In genomic region chr1:40049745-40050144, GRCh38 we compare ENCODE assay signal across 9 cellular contexts. TPM values are rescaled to one million over a fixed set of nuclear protein-coding genes. Genes with fewer than 3 reads are reported as not detected.
DNase-seq lines count a peak whose midpoint lies in the region; ATAC-seq and TF ChIP-seq lines count a peak whose summit lies in the region.
"Had no signal": no experiment of that assay in that cellular context is flagged by ENCODE, and none has a peak within 500 bp of the region (broad histone marks: within the 10 kb centered on the region; RNA-seq: fewer than 3 reads in every experiment).

No MANE protein-coding gene starts in this region.

- no peaks in the 10 kb centered on the region for H3F3A ChIP-seq in neural progenitor cell (ENCODE audit: low read depth)

- H3K79me2 ChIP-seq in Karpas-422 (ENCODE audit: low read length) (peaks cover 93% of the 10 kb centered on the region), neural progenitor cell (ENCODE audit: low read depth) (peaks cover 97% of the 10 kb centered on the region)

- peak overlapping the region; percentile 67 to 93 (median 90) for H3K27ac Mint-ChIP-seq in CD4-positive, CD25-positive, alpha-beta regulatory T cell
- peak overlapping the region; percentile 69 to 77 for H3K27ac Mint-ChIP-seq in natural killer cell treated with Interleukin-12 subunit alpha and Interleukin-12 subunit beta and Interleukin-15 and Interleukin-18, amount 100 ng/mL, for 72 hours
- no peak overlapping the region for H3K27ac Mint-ChIP-seq in neural progenitor cell

- no peaks in the 10 kb centered on the region for H3K9me3 Mint-ChIP-seq in CD4-positive, CD25-positive, alpha-beta regulatory T cell
- H3K9me3 Mint-ChIP-seq in natural killer cell treated with Interleukin-12 subunit alpha and Interleukin-12 subunit beta and Interleukin-15 and Interleukin-18, amount 100 ng/mL, for 72 hours = no peaks in the 10 kb centered on the region
- no peaks in the 10 kb centered on the region for H3K9me3 Mint-ChIP-seq in neural progenitor cell

- peak overlapping the region; percentile 35 for H3K4me3 ChIP-seq in CD4-positive, CD25-positive, alpha-beta regulatory T cell (ENCODE audit: low read depth, low read length)
- H3K4me3 ChIP-seq in Karpas-422 (ENCODE audit: low read length) (no peak overlapping the region), choroid plexus epithelial cell (ENCODE audit: low read depth, low read length) (no peak overlapping the region), neural progenitor cell (no peak overlapping the region)

- no peak overlapping the region for H3K4me2 ChIP-seq in Karpas-422 (ENCODE audit: low read depth, low read length, poor library complexity, severe bottlenecking)
- H3K4me2 ChIP-seq in neural progenitor cell = no peak overlapping the region

- DNase-seq in CD4-positive, CD25-positive, alpha-beta regulatory T cell = no peak
- DNase-seq in Karpas-422 = no peak
- DNase-seq in choroid plexus epithelial cell (ENCODE audit: low read depth) = peak; percentile 57
- DNase-seq in natural killer cell treated with Interleukin-12 subunit alpha and Interleukin-12 subunit beta and Interleukin-15 and Interleukin-18, amount 100 ng/mL, for 72 hours (ENCODE audit: low spot score) = no peak
- DNase-seq in neural progenitor cell (ENCODE audit: low spot score) = no peak
- DNase-seq in UCSD-AML1 (lab: John Stamatoyannopoulos, UW; ENCODE audit: unreplicated experiment) = no peak
- DNase-seq: NCI-H345 had no signal

- no peaks in the 10 kb centered on the region for H3K27me3 ChIP-seq in CD4-positive, CD25-positive, alpha-beta regulatory T cell (ENCODE audit: control insufficient read depth, insufficient read depth, low read length)
- H3K27me3 ChIP-seq in Karpas-422 (ENCODE audit: low read length) (no peaks in the 10 kb centered on the region), neural progenitor cell (no peaks in the 10 kb centered on the region)

- H4K20me1 ChIP-seq in Karpas-422 (ENCODE audit: insufficient read depth, low read depth, low read length) = 0 out of 2 replicates have a peak, but pooled peaks cover 4% of the 10 kb centered on the region
- H4K20me1 ChIP-seq in neural progenitor cell (ENCODE audit: low read depth) = peaks cover 50% of the 10 kb centered on the region

- H3K9me2 ChIP-seq in Karpas-422 (replicated peaks; ENCODE audit: insufficient read depth, low read length) = no peaks in the 10 kb centered on the region

- H3K27me3 Mint-ChIP-seq in CD4-positive, CD25-positive, alpha-beta regulatory T cell = no peaks in the 10 kb centered on the region
- H3K27me3 Mint-ChIP-seq in natural killer cell treated with Interleukin-12 subunit alpha and Interleukin-12 subunit beta and Interleukin-15 and Interleukin-18, amount 100 ng/mL, for 72 hours = no peaks in the 10 kb centered on the region
- H3K27me3 Mint-ChIP-seq in neural progenitor cell (ENCODE audit: insufficient read depth, low read depth) = peaks cover 2% of the 10 kb centered on the region

- peaks cover 44% of the 10 kb centered on the region for H3K36me3 Mint-ChIP-seq in CD4-positive, CD25-positive, alpha-beta regulatory T cell
- peaks cover 18% of the 10 kb centered on the region for H3K36me3 Mint-ChIP-seq in natural killer cell treated with Interleukin-12 subunit alpha and Interleukin-12 subunit beta and Interleukin-15 and Interleukin-18, amount 100 ng/mL, for 72 hours
- peaks cover 5% of the 10 kb centered on the region for H3K36me3 Mint-ChIP-seq in neural progenitor cell

- peak overlapping the region; percentile 59 for H3K27ac ChIP-seq in CD4-positive, CD25-positive, alpha-beta regulatory T cell (ENCODE audit: insufficient read depth, low read length, poor library complexity, severe bottlenecking)
- H3K27ac ChIP-seq in Karpas-422 (ENCODE audit: low read length) (peak overlapping the region; percentile 27; the same call in 1 of the 2 replicates), neural progenitor cell (no peak overlapping the region)

- H3K4me1 Mint-ChIP-seq in CD4-positive, CD25-positive, alpha-beta regulatory T cell = peaks cover 17 to 96% (median 68%) of the 10 kb centered on the region in 4 donors
- H3K4me1 Mint-ChIP-seq in natural killer cell treated with Interleukin-12 subunit alpha and Interleukin-12 subunit beta and Interleukin-15 and Interleukin-18, amount 100 ng/mL, for 72 hours (ENCODE audit: low read depth in 2 of 2) = peaks cover 61 to 72% of the 10 kb centered on the region in 2 donors
- peaks cover 5% of the 10 kb centered on the region for H3K4me1 Mint-ChIP-seq in neural progenitor cell

- no peak for ATAC-seq in CD4-positive, CD25-positive, alpha-beta regulatory T cell (ENCODE audit: low read depth in 2 of 2)
- ATAC-seq in natural killer cell treated with Interleukin-12 subunit alpha and Interleukin-12 subunit beta and Interleukin-15 and Interleukin-18, amount 100 ng/mL, for 72 hours = peak in 1 of 2 donors; percentile 51
- ATAC-seq in HG02885 (IDR thresholded peaks at IDR 0.05; ENCODE audit: poor library complexity, unreplicated experiment) = no peak
- ATAC-seq in GM21723 (IDR thresholded peaks at IDR 0.05; ENCODE audit: unreplicated experiment) = no peak

- H3K4me1 ChIP-seq in CD4-positive, CD25-positive, alpha-beta regulatory T cell (ENCODE audit: control insufficient read depth, insufficient read depth, low read length, poor library complexity, severe bottlenecking) = peaks cover 90% of the 10 kb centered on the region
- peaks cover 30% of the 10 kb centered on the region for H3K4me1 ChIP-seq in Karpas-422 (ENCODE audit: low read length)
- H3K4me1 ChIP-seq in neural progenitor cell = no peaks in the 10 kb centered on the region

- no peaks in the 10 kb centered on the region for H3K9me3 ChIP-seq in CD4-positive, CD25-positive, alpha-beta regulatory T cell (ENCODE audit: control insufficient read depth in 2 of 2, low read length in 2 of 2)
- no peaks in the 10 kb centered on the region for H3K9me3 ChIP-seq in Karpas-422 (ENCODE audit: low read length)
- H3K9me3 ChIP-seq in neural progenitor cell (ENCODE audit: low read depth) = no peaks in the 10 kb centered on the region

- no peak for TF ChIP-seq CTCF in choroid plexus epithelial cell (conservative IDR thresholded peaks at IDR 0.05; ENCODE audit: low read depth, low read length)
- TF ChIP-seq CTCF in neural progenitor cell (IDR thresholded peaks at IDR 0.05) = no peak

- H3K36me3 ChIP-seq in CD4-positive, CD25-positive, alpha-beta regulatory T cell (ENCODE audit: control insufficient read depth, insufficient read depth, low read length) = peaks cover 47% of the 10 kb centered on the region
- H3K36me3 ChIP-seq in Karpas-422 (ENCODE audit: insufficient read depth, low read length) (peaks cover 25% of the 10 kb centered on the region; the same call in 1 of the 2 replicates), neural progenitor cell (no peaks in the 10 kb centered on the region)

- H2AFZ ChIP-seq in Karpas-422 (ENCODE audit: low read length) = no peak overlapping the region
- H2AFZ ChIP-seq in neural progenitor cell (replicated peaks) = no peak overlapping the region

- H3K9ac ChIP-seq in Karpas-422 (ENCODE audit: low read length) (no peak overlapping the region), neural progenitor cell (no peak overlapping the region)

- peak overlapping the region in 3 of 4 donors; percentile 47 to 73 (median 61) for H3K4me3 Mint-ChIP-seq in CD4-positive, CD25-positive, alpha-beta regulatory T cell
- peak overlapping the region; percentile 50 for H3K4me3 Mint-ChIP-seq in natural killer cell treated with Interleukin-12 subunit alpha and Interleukin-12 subunit beta and Interleukin-15 and Interleukin-18, amount 100 ng/mL, for 72 hours
- no peak overlapping the region for H3K4me3 Mint-ChIP-seq in neural progenitor cell

RNA-seq across cellular contexts. Expression of gene CAP1, which starts 9.2 kb away (rescaled TPM):
- total RNA-seq in CD4-positive, CD25-positive, alpha-beta regulatory T cell = 322 TPM
- 100 to 1,000 TPM; 608 to 806 (median 709) TPM for polyA plus RNA-seq in CD4-positive, CD25-positive, alpha-beta regulatory T cell
- 217 and 229 TPM in 2 replicates for total RNA-seq in Karpas-422 (2014; rRNA removed; shearing (Covaris generic); ENCODE audit: low replicate concordance)
- total RNA-seq in natural killer cell treated with Interleukin-12 subunit alpha and Interleukin-12 subunit beta and Interleukin-15 and Interleukin-18, amount 100 ng/mL, for 72 hours = 100 to 1,000 TPM; 423 to 738 TPM
- 150 and 154 TPM in 2 replicates for total RNA-seq in neural progenitor cell (ENCODE audit: low replicate concordance)

RNA-seq across cellular contexts. Expression of gene PPT1, which starts 47.3 kb away (rescaled TPM):
- 44.2 TPM for total RNA-seq in CD4-positive, CD25-positive, alpha-beta regulatory T cell
- polyA plus RNA-seq in CD4-positive, CD25-positive, alpha-beta regulatory T cell = 100 to 1,000 TPM; 173 to 219 (median 201) TPM
- 49.5 and 77.4 TPM in 2 replicates for total RNA-seq in Karpas-422 (2014; rRNA removed; shearing (Covaris generic); ENCODE audit: low replicate concordance)
- total RNA-seq in natural killer cell treated with Interleukin-12 subunit alpha and Interleukin-12 subunit beta and Interleukin-15 and Interleukin-18, amount 100 ng/mL, for 72 hours = 10 to 100 TPM; 42.3 to 64.0 TPM
- total RNA-seq in neural progenitor cell (ENCODE audit: low replicate concordance) = 110 and 115 TPM in 2 replicates
